ENCODE assay signal across 8 cellular contexts in the genomic region with DNA sequence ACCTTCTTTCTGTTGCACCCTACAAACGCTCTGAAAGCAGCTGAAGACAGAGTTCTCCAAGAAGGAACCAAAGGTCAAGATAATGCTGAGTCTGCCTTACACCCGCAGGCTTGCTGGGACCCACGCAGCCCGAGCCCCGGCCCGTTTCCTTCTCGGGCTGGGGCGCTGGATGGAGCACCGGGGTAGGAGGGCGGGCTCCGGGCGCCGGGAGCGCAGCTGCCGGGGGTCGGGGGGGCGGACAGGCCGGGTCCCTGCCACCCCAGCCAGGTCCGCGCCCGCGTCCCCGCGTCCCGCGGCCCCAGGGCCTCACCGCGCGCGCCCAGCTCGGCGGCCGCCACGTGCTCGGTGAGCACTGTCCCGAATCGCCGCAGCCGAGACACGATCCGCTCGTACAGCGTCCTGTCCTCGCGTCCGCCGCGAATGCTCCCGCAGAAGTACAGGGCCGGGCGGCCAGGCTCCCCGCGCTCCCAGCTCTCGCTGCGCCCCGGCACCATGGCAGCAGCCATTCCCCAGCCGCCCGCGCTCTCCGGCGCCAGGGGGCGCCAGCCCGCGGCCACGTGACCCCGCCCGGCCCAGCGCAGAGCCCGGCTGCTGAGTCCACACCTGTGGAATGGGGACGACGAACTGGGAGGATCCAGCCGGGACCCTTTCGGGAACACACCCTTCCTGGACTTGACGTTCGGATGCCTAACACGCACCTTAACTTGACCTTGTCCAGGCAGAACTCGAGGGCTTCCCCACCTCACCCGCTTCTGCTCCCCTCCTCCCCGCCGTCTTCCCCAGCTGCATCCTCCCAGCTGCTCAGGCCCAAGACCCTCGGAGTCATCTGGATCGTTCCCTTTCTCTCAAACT. TPM values are rescaled to one million over a fixed set of nuclear protein-coding genes. Genes with fewer than 3 reads are reported as not detected.
DNase-seq lines count a peak whose midpoint lies in the region; TF ChIP-seq lines count a peak whose summit lies in the region.

Gene DNPH1 (minus strand): TSS at position 531 of the 852 bp plus-strand sequence. CDS start 25 bp downstream, at position 506.

- H3K4me1 ChIP-seq in iPS-18a (ENCODE audit: control insufficient read depth, low read depth, low read length) (no peaks in the 10 kb centered on the region), skeletal muscle satellite cell (ENCODE audit: control insufficient read depth, insufficient read depth, low read length) (peaks cover 11% of the 10 kb centered on the region)

- H3K9me3 ChIP-seq in iPS-18a (ENCODE audit: control insufficient read depth, low read depth, low read length) (no peaks in the 10 kb centered on the region), skeletal muscle satellite cell (replicated peaks; ENCODE audit: low read length) (no peaks in the 10 kb centered on the region)

- peak within 1 kb of the TSS; percentile 81 for H3K4me2 ChIP-seq in skeletal muscle satellite cell (ENCODE audit: low read length)

- H3K27ac ChIP-seq in brain microvascular endothelial cell (peak within 1 kb of the TSS; percentile 1), iPS-18a (ENCODE audit: low read length) (no peak within 1 kb of the TSS)

- in situ Hi-C loops in brain microvascular endothelial cell (cut with HindIII; ENCODE audit: low pct_ligation_motif_present, low sequenced_read_pairs) = no loop called here

- H3K27me3 ChIP-seq in brain microvascular endothelial cell (replicated peaks) (peaks cover 2% of the 10 kb centered on the region), iPS-18a (ENCODE audit: control insufficient read depth, insufficient read depth, low read length) (peaks cover 23% of the 10 kb centered on the region), skeletal muscle satellite cell (ENCODE audit: control insufficient read depth, insufficient read depth, low read length) (peaks cover 10% of the 10 kb centered on the region)

- peak within 1 kb of the TSS; percentile 59 for H3K4me3 ChIP-seq in brain microvascular endothelial cell (ENCODE audit: low read depth, low read length)
- peak within 1 kb of the TSS; percentile 63 for H3K4me3 ChIP-seq in iPS-18a (ENCODE audit: low read length)
- peak within 1 kb of the TSS; percentile 82 for H3K4me3 ChIP-seq in skeletal muscle satellite cell (ENCODE audit: low read length)

- H3K9ac ChIP-seq in iPS-18a (ENCODE audit: low read length) = peak within 1 kb of the TSS; percentile 69
- H3K9ac ChIP-seq in skeletal muscle satellite cell (ENCODE audit: low read depth, low read length) = peak within 1 kb of the TSS; percentile 83

- H3K36me3 ChIP-seq in brain microvascular endothelial cell (replicated peaks) = no peaks in the 10 kb centered on the region
- peaks cover under 1% of the 10 kb centered on the region for H3K36me3 ChIP-seq in iPS-18a (ENCODE audit: control insufficient read depth, low read depth, low read length)
- peaks cover 4% of the 10 kb centered on the region for H3K36me3 ChIP-seq in skeletal muscle satellite cell (ENCODE audit: insufficient read depth, low read length)

- peak; percentile 98 for TF ChIP-seq CTCF in GM10266 (IDR thresholded peaks at IDR 0.05; ENCODE audit: control insufficient read depth, insufficient read depth, low read depth, missing control alignments)
- TF ChIP-seq CTCF in brain microvascular endothelial cell (IDR thresholded peaks at IDR 0.05; ENCODE audit: low read depth, low read length, missing control alignments) = peak; percentile 48

- DNase-seq in GM10266 (ENCODE audit: extremely low spot score) = peak; percentile 90
- peak; percentile 48 for DNase-seq in HCEC 1CT
- peak; percentile 79 for DNase-seq in NAMALWA (ENCODE audit: low spot score)
- DNase-seq in UCSD-AML1 (lab: John Stamatoyannopoulos, UW; ENCODE audit: unreplicated experiment) = peak; percentile 80
- peak; percentile 32 for DNase-seq in brain microvascular endothelial cell
- no peak for DNase-seq in NCI-H1694 (lab: John Stamatoyannopoulos, UW)

RNA-seq across cellular contexts. Expression of gene DNPH1, which starts in this region (rescaled TPM):
- 52.4 and 58.1 TPM in 2 replicates for total RNA-seq in skeletal muscle satellite cell (2012; rRNA removed)
